ENCODE assay signal across 13 cellular contexts in the genomic region with DNA sequence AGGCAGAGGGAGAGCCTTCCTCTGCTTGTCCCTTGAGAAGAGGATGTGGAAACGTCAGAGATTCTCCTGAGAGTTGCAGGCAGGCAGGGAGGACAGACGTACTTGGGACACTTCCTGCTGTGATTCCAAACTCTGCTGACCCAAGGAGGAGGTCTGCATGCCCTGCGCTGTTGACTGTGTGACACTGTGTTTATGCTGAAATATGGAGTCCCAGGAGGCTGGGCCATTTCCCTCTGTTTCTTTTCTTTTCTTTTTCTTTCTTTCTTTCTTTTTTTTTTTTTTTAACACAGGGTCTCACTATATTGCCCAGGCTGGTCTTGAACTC.
"Had no signal": no experiment of that assay in that cellular context is flagged by ENCODE, and none has a peak within 500 bp of the region (broad histone marks: within the 10 kb centered on the region; RNA-seq: fewer than 3 reads in every experiment).

No MANE protein-coding gene starts in this region.

- DNase-seq: effector memory CD8-positive, alpha-beta T cell; gastrocnemius medialis; naive thymus-derived CD4-positive, alpha-beta T cell; small intestine; stimulated activated CD4-positive, alpha-beta T cell treated with anti-CD3 and anti-CD28 coated beads, Interleukin-2, amount 100 ng/mL, for 48 hours; stimulated activated naive CD8-positive, alpha-beta T cell treated with anti-CD3 and anti-CD28 coated beads, Interleukin-15, Interleukin-2, amounts not matched to agents 100 U/mL and 50 U/mL, for 24 hours had no signal

- H3K27ac ChIP-seq: epithelial cell of prostate, esophagus muscularis mucosa, gastrocnemius medialis, psoas muscle, suprapubic skin, thyroid gland had no signal

- ATAC-seq: effector memory CD8-positive, alpha-beta T cell; gastrocnemius medialis; naive thymus-derived CD4-positive, alpha-beta T cell; psoas muscle; stimulated activated naive CD8-positive, alpha-beta T cell treated with anti-CD3 and anti-CD28 coated beads, Interleukin-15, Interleukin-2, amounts not matched to agents 100 U/mL and 50 U/mL, for 24 hours had no signal

- H3K36me3 ChIP-seq: esophagus muscularis mucosa, gastrocnemius medialis, suprapubic skin, thyroid gland had no signal

- H3K4me3 ChIP-seq: esophagus muscularis mucosa, gastrocnemius medialis, psoas muscle, suprapubic skin, thyroid gland had no signal

- H3K4me1 ChIP-seq: gastrocnemius medialis, psoas muscle, suprapubic skin, thyroid gland had no signal

- H3K9me3 ChIP-seq: gastrocnemius medialis, psoas muscle, suprapubic skin, thyroid gland had no signal

- H3K9ac ChIP-seq: parathyroid adenoma had no signal

- FAIRE-seq: colon, small intestine had no signal

- H3K79me2 ChIP-seq: parathyroid adenoma had no signal
